Comparison of ENCODE assay signal across 9 cellular contexts in the genomic region with DNA sequence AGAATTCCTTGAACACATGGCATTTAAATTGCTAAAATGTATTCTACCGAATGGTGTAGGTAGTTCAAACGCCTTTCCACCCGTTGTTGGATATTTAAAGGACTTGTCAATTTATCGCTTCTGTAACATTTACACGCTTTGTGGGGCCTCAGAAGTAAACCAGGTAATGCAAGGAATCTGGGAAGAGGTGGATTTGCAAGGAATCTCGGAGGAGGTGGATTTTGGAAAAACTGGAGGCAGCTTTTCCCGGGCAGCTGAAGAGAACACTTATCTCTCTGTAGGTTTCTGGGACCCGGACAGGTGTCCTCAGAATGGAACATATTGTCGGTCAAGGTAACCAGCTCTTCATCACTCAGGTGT. TPM values are rescaled to one million over a fixed set of nuclear protein-coding genes. Genes with fewer than 3 reads are reported as not detected.
DNase-seq lines count a peak whose midpoint lies in the region; ATAC-seq and TF ChIP-seq lines count a peak whose summit lies in the region.
"Had no signal": no experiment of that assay in that cellular context is flagged by ENCODE, and none has a peak within 500 bp of the region (broad histone marks: within the 10 kb centered on the region; RNA-seq: fewer than 3 reads in every experiment).

No MANE protein-coding gene starts in this region.

- H4K20me1 ChIP-seq in neural cell (ENCODE audit: insufficient read depth): peaks cover 6% of the 10 kb centered on the region

- H3K4me2 ChIP-seq in neural cell (ENCODE audit: low read length): peak overlapping the region; percentile 79

- H3K27me3 Mint-ChIP-seq in dendritic cell treated with granulocyte-macrophage colony-stimulating factor and Interleukin-4, amounts not matched to agents 40 ng/mL and 50 ng/mL, for 4 days: no peaks in the 10 kb centered on the region

- H3K4me3 ChIP-seq in BE2C (ENCODE audit: low read depth, low read length): peak overlapping the region; percentile 35
- peak overlapping the region; percentile 85 for H3K4me3 ChIP-seq in MG63
- peak overlapping the region; percentile 95 for H3K4me3 ChIP-seq in neural cell (ENCODE audit: low read length)

- H3K4me1 ChIP-seq in BE2C: peaks cover 3% of the 10 kb centered on the region; the same call in 1 of the 2 replicates

- H3K9ac ChIP-seq in neural cell (ENCODE audit: low read length): peak overlapping the region; percentile 97

- TF ChIP-seq CTCF in BE2C (IDR thresholded peaks at IDR 0.05; ENCODE audit: low read depth, low read length) (no peak), neural cell (IDR thresholded peaks at IDR 0.05; ENCODE audit: poor library complexity, severe bottlenecking) (no peak)

- H3K27me3 ChIP-seq in BE2C: no peaks in the 10 kb centered on the region
- H3K27me3 ChIP-seq in MG63: no peaks in the 10 kb centered on the region
- H3K27me3 ChIP-seq in neural cell (ENCODE audit: insufficient read depth, low read depth, low read length): no peaks in the 10 kb centered on the region

- peaks cover 18% of the 10 kb centered on the region for H3K4me1 Mint-ChIP-seq in dendritic cell treated with granulocyte-macrophage colony-stimulating factor and Interleukin-4, amounts not matched to agents 40 ng/mL and 50 ng/mL, for 4 days (ENCODE audit: low read depth)

- peaks cover 35% of the 10 kb centered on the region for H3K79me2 ChIP-seq in neural cell (replicated peaks; ENCODE audit: insufficient read depth, low read length)

- H3K27ac ChIP-seq in neural cell (ENCODE audit: low read length): peak overlapping the region; percentile 72

- peak overlapping the region; percentile 81 for H3K4me3 Mint-ChIP-seq in dendritic cell treated with granulocyte-macrophage colony-stimulating factor and Interleukin-4, amounts not matched to agents 40 ng/mL and 50 ng/mL, for 4 days

- H3K9me3 Mint-ChIP-seq in dendritic cell treated with granulocyte-macrophage colony-stimulating factor and Interleukin-4, amounts not matched to agents 40 ng/mL and 50 ng/mL, for 4 days: no peaks in the 10 kb centered on the region

- no peaks in the 10 kb centered on the region for H3K36me3 Mint-ChIP-seq in dendritic cell treated with granulocyte-macrophage colony-stimulating factor and Interleukin-4, amounts not matched to agents 40 ng/mL and 50 ng/mL, for 4 days (ENCODE audit: low read depth)

- intact Hi-C loops in dendritic cell treated with granulocyte-macrophage colony-stimulating factor and Interleukin-4, amounts not matched to agents 40 ng/mL and 50 ng/mL, for 4 days (cut with micrococcal nuclease): loop anchor here (5.0 kb wide), 1 partner anchor 201 kb away; no protein-coding TSS in a partner anchor

- no peak for TF ChIP-seq EP300 in neural cell (conservative IDR thresholded peaks at IDR 0.05; ENCODE audit: poor library complexity, severe bottlenecking)

- H3K9me2 ChIP-seq in neural cell (ENCODE audit: insufficient read depth, low read length): no peaks in the 10 kb centered on the region

- peak overlapping the region; percentile 77 for H2AFZ ChIP-seq in neural cell (ENCODE audit: low read depth, low read length)

- peaks cover 4% of the 10 kb centered on the region for H3F3A ChIP-seq in neural cell (ENCODE audit: insufficient read depth, low read length, poor library complexity, severe bottlenecking)

- H3K9me3 ChIP-seq in BE2C: no peaks in the 10 kb centered on the region
- H3K9me3 ChIP-seq in MG63: no peaks in the 10 kb centered on the region
- H3K9me3 ChIP-seq in neural cell (ENCODE audit: low read length): no peaks in the 10 kb centered on the region

- no peak for TF ChIP-seq RAD21 in neural cell (conservative IDR thresholded peaks at IDR 0.05)

- no peaks in the 10 kb centered on the region for H3K36me3 ChIP-seq in BE2C
- H3K36me3 ChIP-seq in MG63: no peaks in the 10 kb centered on the region; the same call in 1 of the 2 replicates
- no peaks in the 10 kb centered on the region for H3K36me3 ChIP-seq in neural cell (ENCODE audit: insufficient read depth, low read length)

- no peak for DNase-seq in BE2C
- no peak for DNase-seq in MG63
- DNase-seq in HuH-7 (ENCODE audit: low spot score): no peak
- DNase-seq in midbrain (lab: John Stamatoyannopoulos, UW): no peak
- DNase-seq in NCI-H1105 treated with DMSO at 0.1 percent for 48 hours (lab: John Stamatoyannopoulos, UW): no peak

- peak overlapping the region; percentile 71 for H3K27ac Mint-ChIP-seq in dendritic cell treated with granulocyte-macrophage colony-stimulating factor and Interleukin-4, amounts not matched to agents 40 ng/mL and 50 ng/mL, for 4 days

- ATAC-seq in GM19397 (IDR thresholded peaks at IDR 0.05; ENCODE audit: unreplicated experiment): no peak

TF ChIP-seq in neural cell, 6 proteins besides CTCF, POLR2A, EP300 and RAD21:
- TF ChIP-seq, protein P1, sequence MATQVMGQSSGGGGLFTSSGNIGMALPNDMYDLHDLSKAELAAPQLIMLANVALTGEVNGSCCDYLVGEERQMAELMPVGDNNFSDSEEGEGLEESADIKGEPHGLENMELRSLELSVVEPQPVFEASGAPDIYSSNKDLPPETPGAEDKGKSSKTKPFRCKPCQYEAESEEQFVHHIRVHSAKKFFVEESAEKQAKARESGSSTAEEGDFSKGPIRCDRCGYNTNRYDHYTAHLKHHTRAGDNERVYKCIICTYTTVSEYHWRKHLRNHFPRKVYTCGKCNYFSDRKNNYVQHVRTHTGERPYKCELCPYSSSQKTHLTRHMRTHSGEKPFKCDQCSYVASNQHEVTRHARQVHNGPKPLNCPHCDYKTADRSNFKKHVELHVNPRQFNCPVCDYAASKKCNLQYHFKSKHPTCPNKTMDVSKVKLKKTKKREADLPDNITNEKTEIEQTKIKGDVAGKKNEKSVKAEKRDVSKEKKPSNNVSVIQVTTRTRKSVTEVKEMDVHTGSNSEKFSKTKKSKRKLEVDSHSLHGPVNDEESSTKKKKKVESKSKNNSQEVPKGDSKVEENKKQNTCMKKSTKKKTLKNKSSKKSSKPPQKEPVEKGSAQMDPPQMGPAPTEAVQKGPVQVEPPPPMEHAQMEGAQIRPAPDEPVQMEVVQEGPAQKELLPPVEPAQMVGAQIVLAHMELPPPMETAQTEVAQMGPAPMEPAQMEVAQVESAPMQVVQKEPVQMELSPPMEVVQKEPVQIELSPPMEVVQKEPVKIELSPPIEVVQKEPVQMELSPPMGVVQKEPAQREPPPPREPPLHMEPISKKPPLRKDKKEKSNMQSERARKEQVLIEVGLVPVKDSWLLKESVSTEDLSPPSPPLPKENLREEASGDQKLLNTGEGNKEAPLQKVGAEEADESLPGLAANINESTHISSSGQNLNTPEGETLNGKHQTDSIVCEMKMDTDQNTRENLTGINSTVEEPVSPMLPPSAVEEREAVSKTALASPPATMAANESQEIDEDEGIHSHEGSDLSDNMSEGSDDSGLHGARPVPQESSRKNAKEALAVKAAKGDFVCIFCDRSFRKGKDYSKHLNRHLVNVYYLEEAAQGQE (IDR thresholded peaks at IDR 0.05; ENCODE audit: borderline replicate concordance): peak; percentile 93
- TF ChIP-seq TAF1 (IDR thresholded peaks at IDR 0.05; ENCODE audit: low read depth): no peak
TF ChIP-seq in neural cell: peak in this region for 1.

RNA-seq across cellular contexts. Expression of a gene that starts 0.6 kb away (rescaled TPM):
- 50.2 TPM for polyA plus RNA-seq in BE2C (2012; ENCODE audit: insufficient read depth, insufficient read length, low read depth)
- total RNA-seq in MG63 (2014; rRNA removed; shearing (Covaris generic); ENCODE audit: low replicate concordance): 47.2 and 101 TPM in 2 replicates
- 187 and 189 TPM in 2 replicates for polyA plus RNA-seq in neural cell
- polyA minus RNA-seq in neural cell: 408 and 470 TPM in 2 replicates

RNA-seq across cellular contexts. Expression of a gene that starts 31.4 kb away (rescaled TPM):
- not detected for polyA plus RNA-seq in BE2C (2012; ENCODE audit: insufficient read depth, insufficient read length, low read depth)
- 1.2 TPM in 1 of 2 replicates, not detected in the other for total RNA-seq in MG63 (2014; rRNA removed; shearing (Covaris generic); ENCODE audit: low replicate concordance)
- 0.14 TPM in 1 of 2 replicates, not detected in the other for polyA plus RNA-seq in neural cell
- polyA minus RNA-seq in neural cell: 0.23 and 0.73 TPM in 2 replicates
- total RNA-seq: esophagus mucosa had no signal

Comparison
In these comparisons a context has a peak if more than half of its experiments do, and no peak if none do; other contexts are left out.
1. H3K4me3 ChIP-seq: peak in every context shown above with its lines; median percentile 95 in neural cell; 85 in MG63; 35 in BE2C.